In genomic region chr5:80695666-80696065, GRCh38 we compare ENCODE assay signal across 2 cellular contexts.
TF ChIP-seq lines count a peak whose summit lies in the region.

No MANE protein-coding gene starts in this region.

TF ChIP-seq in H1, 55 proteins besides CTCF, POLR2A, EP300 and RAD21 (continued from another document):
- no peak for TF ChIP-seq POLR2AphosphoS5 (IDR thresholded peaks at IDR 0.05; ENCODE audit: low read depth, low read length)
TF ChIP-seq in H1: peak in this region for 0.

TF ChIP-seq in SK-N-SH treated with all-trans-retinoic acid at 6 μM for 48 hours, 23 proteins besides CTCF, POLR2A, EP300 and RAD21 (continued from another document):
- TF ChIP-seq, protein P1, sequence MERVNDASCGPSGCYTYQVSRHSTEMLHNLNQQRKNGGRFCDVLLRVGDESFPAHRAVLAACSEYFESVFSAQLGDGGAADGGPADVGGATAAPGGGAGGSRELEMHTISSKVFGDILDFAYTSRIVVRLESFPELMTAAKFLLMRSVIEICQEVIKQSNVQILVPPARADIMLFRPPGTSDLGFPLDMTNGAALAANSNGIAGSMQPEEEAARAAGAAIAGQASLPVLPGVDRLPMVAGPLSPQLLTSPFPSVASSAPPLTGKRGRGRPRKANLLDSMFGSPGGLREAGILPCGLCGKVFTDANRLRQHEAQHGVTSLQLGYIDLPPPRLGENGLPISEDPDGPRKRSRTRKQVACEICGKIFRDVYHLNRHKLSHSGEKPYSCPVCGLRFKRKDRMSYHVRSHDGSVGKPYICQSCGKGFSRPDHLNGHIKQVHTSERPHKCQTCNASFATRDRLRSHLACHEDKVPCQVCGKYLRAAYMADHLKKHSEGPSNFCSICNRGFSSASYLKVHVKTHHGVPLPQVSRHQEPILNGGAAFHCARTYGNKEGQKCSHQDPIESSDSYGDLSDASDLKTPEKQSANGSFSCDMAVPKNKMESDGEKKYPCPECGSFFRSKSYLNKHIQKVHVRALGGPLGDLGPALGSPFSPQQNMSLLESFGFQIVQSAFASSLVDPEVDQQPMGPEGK (CRISPR knock-in tag; IDR thresholded peaks at IDR 0.05; ENCODE audit: borderline replicate concordance) = no peak
- TF ChIP-seq TSHZ2 (CRISPR knock-in tag; IDR thresholded peaks at IDR 0.05) (no peak), ARNTL (CRISPR knock-in tag; IDR thresholded peaks at IDR 0.05; ENCODE audit: borderline replicate concordance, low read depth) (no peak), ZNF565 (CRISPR knock-in tag; conservative IDR thresholded peaks at IDR 0.05; ENCODE audit: low read depth) (no peak), TOX (CRISPR knock-in tag; IDR thresholded peaks at IDR 0.05; ENCODE audit: borderline replicate concordance) (no peak), PPARA (CRISPR knock-in tag; IDR thresholded peaks at IDR 0.05; ENCODE audit: borderline replicate concordance) (no peak), ZNF8 (CRISPR knock-in tag; IDR thresholded peaks at IDR 0.05) (no peak), ZFP3 (CRISPR knock-in tag; IDR thresholded peaks at IDR 0.05) (no peak), ZFP30 (CRISPR knock-in tag; IDR thresholded peaks at IDR 0.05) (no peak), CSDC2 (CRISPR knock-in tag; IDR thresholded peaks at IDR 0.05) (no peak), RARB (CRISPR knock-in tag; IDR thresholded peaks at IDR 0.05) (no peak), SNAI2 (CRISPR knock-in tag; IDR thresholded peaks at IDR 0.05) (no peak)
- TF ChIP-seq, protein P2, sequence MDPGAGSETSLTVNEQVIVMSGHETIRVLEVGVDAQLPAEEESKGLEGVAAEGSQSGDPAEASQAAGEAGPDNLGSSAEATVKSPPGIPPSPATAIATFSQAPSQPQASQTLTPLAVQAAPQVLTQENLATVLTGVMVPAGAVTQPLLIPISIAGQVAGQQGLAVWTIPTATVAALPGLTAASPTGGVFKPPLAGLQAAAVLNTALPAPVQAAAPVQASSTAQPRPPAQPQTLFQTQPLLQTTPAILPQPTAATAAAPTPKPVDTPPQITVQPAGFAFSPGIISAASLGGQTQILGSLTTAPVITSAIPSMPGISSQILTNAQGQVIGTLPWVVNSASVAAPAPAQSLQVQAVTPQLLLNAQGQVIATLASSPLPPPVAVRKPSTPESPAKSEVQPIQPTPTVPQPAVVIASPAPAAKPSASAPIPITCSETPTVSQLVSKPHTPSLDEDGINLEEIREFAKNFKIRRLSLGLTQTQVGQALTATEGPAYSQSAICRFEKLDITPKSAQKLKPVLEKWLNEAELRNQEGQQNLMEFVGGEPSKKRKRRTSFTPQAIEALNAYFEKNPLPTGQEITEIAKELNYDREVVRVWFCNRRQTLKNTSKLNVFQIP (CRISPR knock-in tag; IDR thresholded peaks at IDR 0.05; ENCODE audit: borderline replicate concordance, low read depth) = no peak
- TF ChIP-seq, protein P3, sequence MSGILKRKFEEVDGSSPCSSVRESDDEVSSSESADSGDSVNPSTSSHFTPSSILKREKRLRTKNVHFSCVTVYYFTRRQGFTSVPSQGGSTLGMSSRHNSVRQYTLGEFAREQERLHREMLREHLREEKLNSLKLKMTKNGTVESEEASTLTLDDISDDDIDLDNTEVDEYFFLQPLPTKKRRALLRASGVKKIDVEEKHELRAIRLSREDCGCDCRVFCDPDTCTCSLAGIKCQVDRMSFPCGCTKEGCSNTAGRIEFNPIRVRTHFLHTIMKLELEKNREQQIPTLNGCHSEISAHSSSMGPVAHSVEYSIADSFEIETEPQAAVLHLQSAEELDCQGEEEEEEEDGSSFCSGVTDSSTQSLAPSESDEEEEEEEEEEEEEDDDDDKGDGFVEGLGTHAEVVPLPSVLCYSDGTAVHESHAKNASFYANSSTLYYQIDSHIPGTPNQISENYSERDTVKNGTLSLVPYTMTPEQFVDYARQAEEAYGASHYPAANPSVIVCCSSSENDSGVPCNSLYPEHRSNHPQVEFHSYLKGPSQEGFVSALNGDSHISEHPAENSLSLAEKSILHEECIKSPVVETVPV (CRISPR knock-in tag; IDR thresholded peaks at IDR 0.05) = no peak
